2 cellular contexts compared by ENCODE assay signal in the genomic region with DNA sequence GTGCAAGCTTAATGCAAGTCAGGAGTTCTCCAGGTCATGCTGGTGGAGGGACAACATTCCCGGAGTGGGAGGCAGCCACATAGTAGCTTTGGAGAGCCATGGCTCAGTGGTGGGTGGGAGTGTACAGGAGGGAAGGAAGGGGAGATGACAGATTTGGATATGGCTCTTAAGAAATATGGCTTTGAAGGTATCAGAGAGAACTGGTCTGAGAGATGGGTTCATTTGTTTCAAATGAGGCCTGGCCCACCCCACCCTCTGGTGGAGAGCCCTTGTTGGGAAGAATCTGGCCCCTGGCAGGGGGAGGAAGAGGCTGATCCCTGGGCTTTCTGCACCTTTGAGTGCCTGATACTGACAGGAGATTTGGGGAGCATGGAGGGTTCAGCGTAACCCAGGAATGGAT.
TF ChIP-seq lines count a peak whose summit lies in the region.

No MANE protein-coding gene starts in this region.

TF ChIP-seq in HEK293, 187 proteins besides CTCF, POLR2A, EP300 and RAD21:
- TF ChIP-seq ZNF10 (tag by site-specific recombination; IDR thresholded peaks at IDR 0.05) (0 out of 2 replicates have a peak, but pooled peaks have one; percentile 30), ZXDB (tag by site-specific recombination; IDR thresholded peaks at IDR 0.05) (no peak), ZFHX2 (tag by site-specific recombination; conservative IDR thresholded peaks at IDR 0.05) (peak; percentile 42), KLF1 (tag by site-specific recombination; IDR thresholded peaks at IDR 0.05) (0 out of 2 replicates have a peak, but pooled peaks have one; percentile 35), ZNF76 (tag by site-specific recombination; IDR thresholded peaks at IDR 0.05; ENCODE audit: borderline replicate concordance, low read depth) (no peak), ZNF501 (tag by site-specific recombination; IDR thresholded peaks at IDR 0.05) (no peak), ZNF366 (tag by site-specific recombination; conservative IDR thresholded peaks at IDR 0.05) (no peak), EGR2 (tag by site-specific recombination; IDR thresholded peaks at IDR 0.05; ENCODE audit: low read depth) (peak; percentile 51), ZNF132 (tag by site-specific recombination; IDR thresholded peaks at IDR 0.05; ENCODE audit: borderline replicate concordance) (no peak), ZNF138 (tag by site-specific recombination; IDR thresholded peaks at IDR 0.05; ENCODE audit: borderline replicate concordance) (no peak), ZNF768 (tag by site-specific recombination; IDR thresholded peaks at IDR 0.05) (no peak), ZNF785 (tag by site-specific recombination; IDR thresholded peaks at IDR 0.05) (no peak), SCRT1 (tag by site-specific recombination; IDR thresholded peaks at IDR 0.05; ENCODE audit: borderline replicate concordance) (no peak)
- TF ChIP-seq, protein P1, sequence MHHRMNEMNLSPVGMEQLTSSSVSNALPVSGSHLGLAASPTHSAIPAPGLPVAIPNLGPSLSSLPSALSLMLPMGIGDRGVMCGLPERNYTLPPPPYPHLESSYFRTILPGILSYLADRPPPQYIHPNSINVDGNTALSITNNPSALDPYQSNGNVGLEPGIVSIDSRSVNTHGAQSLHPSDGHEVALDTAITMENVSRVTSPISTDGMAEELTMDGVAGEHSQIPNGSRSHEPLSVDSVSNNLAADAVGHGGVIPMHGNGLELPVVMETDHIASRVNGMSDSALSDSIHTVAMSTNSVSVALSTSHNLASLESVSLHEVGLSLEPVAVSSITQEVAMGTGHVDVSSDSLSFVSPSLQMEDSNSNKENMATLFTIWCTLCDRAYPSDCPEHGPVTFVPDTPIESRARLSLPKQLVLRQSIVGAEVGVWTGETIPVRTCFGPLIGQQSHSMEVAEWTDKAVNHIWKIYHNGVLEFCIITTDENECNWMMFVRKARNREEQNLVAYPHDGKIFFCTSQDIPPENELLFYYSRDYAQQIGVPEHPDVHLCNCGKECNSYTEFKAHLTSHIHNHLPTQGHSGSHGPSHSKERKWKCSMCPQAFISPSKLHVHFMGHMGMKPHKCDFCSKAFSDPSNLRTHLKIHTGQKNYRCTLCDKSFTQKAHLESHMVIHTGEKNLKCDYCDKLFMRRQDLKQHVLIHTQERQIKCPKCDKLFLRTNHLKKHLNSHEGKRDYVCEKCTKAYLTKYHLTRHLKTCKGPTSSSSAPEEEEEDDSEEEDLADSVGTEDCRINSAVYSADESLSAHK (tag by site-specific recombination; IDR thresholded peaks at IDR 0.05): no peak
- TF ChIP-seq, protein P2, sequence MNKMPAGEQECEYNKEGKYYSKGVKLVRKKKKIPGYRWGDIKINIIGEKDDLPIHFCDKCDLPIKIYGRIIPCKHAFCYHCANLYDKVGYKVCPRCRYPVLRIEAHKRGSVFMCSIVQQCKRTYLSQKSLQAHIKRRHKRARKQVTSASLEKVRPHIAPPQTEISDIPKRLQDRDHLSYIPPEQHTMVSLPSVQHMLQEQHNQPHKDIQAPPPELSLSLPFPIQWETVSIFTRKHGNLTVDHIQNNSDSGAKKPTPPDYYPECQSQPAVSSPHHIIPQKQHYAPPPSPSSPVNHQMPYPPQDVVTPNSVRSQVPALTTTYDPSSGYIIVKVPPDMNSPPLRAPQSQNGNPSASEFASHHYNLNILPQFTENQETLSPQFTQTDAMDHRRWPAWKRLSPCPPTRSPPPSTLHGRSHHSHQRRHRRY (tag by site-specific recombination; IDR thresholded peaks at IDR 0.05): no peak
- TF ChIP-seq, protein P3, sequence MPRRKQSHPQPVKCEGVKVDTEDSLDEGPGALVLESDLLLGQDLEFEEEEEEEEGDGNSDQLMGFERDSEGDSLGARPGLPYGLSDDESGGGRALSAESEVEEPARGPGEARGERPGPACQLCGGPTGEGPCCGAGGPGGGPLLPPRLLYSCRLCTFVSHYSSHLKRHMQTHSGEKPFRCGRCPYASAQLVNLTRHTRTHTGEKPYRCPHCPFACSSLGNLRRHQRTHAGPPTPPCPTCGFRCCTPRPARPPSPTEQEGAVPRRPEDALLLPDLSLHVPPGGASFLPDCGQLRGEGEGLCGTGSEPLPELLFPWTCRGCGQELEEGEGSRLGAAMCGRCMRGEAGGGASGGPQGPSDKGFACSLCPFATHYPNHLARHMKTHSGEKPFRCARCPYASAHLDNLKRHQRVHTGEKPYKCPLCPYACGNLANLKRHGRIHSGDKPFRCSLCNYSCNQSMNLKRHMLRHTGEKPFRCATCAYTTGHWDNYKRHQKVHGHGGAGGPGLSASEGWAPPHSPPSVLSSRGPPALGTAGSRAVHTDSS (tag by site-specific recombination; IDR thresholded peaks at IDR 0.05): no peak

TF ChIP-seq in H1, 55 proteins besides CTCF, POLR2A, EP300 and RAD21:
- no peak for TF ChIP-seq EZH2 (IDR thresholded peaks at IDR 0.05; ENCODE audit: low read depth, low read length, severe bottlenecking)
- TF ChIP-seq, protein P4, sequence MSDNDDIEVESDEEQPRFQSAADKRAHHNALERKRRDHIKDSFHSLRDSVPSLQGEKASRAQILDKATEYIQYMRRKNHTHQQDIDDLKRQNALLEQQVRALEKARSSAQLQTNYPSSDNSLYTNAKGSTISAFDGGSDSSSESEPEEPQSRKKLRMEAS (IDR thresholded peaks at IDR 0.05): no peak
- no peak for TF ChIP-seq SIX5 (IDR thresholded peaks at IDR 0.05; ENCODE audit: low read depth, low read length)
- TF ChIP-seq KDM1A (IDR thresholded peaks at IDR 0.05; ENCODE audit: borderline replicate concordance, low read length): no peak
- TF ChIP-seq, protein P5, sequence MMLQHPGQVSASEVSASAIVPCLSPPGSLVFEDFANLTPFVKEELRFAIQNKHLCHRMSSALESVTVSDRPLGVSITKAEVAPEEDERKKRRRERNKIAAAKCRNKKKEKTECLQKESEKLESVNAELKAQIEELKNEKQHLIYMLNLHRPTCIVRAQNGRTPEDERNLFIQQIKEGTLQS (IDR thresholded peaks at IDR 0.05; ENCODE audit: insufficient read depth, low read depth, low read length): no peak
- no peak for TF ChIP-seq NANOG (IDR thresholded peaks at IDR 0.05; ENCODE audit: insufficient read depth, low read depth, low read length, poor library complexity, severe bottlenecking)
- no peak for TF ChIP-seq HDAC6 (IDR thresholded peaks at IDR 0.05; ENCODE audit: low read depth, low read length)
- no peak for TF ChIP-seq SP4 (IDR thresholded peaks at IDR 0.05; ENCODE audit: low read length)
- no peak for TF ChIP-seq PHF8 (conservative IDR thresholded peaks at IDR 0.05; ENCODE audit: low read depth, low read length)
- no peak for TF ChIP-seq NRF1 (IDR thresholded peaks at IDR 0.05; ENCODE audit: low read depth, low read length)
- TF ChIP-seq GTF2F1 (IDR thresholded peaks at IDR 0.05; ENCODE audit: borderline replicate concordance, low read depth, low read length): no peak
- TF ChIP-seq SRF (IDR thresholded peaks at IDR 0.05; ENCODE audit: low read depth, low read length): no peak
- TF ChIP-seq, protein P6, sequence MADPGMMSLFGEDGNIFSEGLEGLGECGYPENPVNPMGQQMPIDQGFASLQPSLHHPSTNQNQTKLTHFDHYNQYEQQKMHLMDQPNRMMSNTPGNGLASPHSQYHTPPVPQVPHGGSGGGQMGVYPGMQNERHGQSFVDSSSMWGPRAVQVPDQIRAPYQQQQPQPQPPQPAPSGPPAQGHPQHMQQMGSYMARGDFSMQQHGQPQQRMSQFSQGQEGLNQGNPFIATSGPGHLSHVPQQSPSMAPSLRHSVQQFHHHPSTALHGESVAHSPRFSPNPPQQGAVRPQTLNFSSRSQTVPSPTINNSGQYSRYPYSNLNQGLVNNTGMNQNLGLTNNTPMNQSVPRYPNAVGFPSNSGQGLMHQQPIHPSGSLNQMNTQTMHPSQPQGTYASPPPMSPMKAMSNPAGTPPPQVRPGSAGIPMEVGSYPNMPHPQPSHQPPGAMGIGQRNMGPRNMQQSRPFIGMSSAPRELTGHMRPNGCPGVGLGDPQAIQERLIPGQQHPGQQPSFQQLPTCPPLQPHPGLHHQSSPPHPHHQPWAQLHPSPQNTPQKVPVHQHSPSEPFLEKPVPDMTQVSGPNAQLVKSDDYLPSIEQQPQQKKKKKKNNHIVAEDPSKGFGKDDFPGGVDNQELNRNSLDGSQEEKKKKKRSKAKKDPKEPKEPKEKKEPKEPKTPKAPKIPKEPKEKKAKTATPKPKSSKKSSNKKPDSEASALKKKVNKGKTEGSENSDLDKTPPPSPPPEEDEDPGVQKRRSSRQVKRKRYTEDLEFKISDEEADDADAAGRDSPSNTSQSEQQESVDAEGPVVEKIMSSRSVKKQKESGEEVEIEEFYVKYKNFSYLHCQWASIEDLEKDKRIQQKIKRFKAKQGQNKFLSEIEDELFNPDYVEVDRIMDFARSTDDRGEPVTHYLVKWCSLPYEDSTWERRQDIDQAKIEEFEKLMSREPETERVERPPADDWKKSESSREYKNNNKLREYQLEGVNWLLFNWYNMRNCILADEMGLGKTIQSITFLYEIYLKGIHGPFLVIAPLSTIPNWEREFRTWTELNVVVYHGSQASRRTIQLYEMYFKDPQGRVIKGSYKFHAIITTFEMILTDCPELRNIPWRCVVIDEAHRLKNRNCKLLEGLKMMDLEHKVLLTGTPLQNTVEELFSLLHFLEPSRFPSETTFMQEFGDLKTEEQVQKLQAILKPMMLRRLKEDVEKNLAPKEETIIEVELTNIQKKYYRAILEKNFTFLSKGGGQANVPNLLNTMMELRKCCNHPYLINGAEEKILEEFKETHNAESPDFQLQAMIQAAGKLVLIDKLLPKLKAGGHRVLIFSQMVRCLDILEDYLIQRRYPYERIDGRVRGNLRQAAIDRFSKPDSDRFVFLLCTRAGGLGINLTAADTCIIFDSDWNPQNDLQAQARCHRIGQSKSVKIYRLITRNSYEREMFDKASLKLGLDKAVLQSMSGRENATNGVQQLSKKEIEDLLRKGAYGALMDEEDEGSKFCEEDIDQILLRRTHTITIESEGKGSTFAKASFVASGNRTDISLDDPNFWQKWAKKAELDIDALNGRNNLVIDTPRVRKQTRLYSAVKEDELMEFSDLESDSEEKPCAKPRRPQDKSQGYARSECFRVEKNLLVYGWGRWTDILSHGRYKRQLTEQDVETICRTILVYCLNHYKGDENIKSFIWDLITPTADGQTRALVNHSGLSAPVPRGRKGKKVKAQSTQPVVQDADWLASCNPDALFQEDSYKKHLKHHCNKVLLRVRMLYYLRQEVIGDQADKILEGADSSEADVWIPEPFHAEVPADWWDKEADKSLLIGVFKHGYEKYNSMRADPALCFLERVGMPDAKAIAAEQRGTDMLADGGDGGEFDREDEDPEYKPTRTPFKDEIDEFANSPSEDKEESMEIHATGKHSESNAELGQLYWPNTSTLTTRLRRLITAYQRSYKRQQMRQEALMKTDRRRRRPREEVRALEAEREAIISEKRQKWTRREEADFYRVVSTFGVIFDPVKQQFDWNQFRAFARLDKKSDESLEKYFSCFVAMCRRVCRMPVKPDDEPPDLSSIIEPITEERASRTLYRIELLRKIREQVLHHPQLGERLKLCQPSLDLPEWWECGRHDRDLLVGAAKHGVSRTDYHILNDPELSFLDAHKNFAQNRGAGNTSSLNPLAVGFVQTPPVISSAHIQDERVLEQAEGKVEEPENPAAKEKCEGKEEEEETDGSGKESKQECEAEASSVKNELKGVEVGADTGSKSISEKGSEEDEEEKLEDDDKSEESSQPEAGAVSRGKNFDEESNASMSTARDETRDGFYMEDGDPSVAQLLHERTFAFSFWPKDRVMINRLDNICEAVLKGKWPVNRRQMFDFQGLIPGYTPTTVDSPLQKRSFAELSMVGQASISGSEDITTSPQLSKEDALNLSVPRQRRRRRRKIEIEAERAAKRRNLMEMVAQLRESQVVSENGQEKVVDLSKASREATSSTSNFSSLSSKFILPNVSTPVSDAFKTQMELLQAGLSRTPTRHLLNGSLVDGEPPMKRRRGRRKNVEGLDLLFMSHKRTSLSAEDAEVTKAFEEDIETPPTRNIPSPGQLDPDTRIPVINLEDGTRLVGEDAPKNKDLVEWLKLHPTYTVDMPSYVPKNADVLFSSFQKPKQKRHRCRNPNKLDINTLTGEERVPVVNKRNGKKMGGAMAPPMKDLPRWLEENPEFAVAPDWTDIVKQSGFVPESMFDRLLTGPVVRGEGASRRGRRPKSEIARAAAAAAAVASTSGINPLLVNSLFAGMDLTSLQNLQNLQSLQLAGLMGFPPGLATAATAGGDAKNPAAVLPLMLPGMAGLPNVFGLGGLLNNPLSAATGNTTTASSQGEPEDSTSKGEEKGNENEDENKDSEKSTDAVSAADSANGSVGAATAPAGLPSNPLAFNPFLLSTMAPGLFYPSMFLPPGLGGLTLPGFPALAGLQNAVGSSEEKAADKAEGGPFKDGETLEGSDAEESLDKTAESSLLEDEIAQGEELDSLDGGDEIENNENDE (IDR thresholded peaks at IDR 0.05; ENCODE audit: insufficient replicate concordance, low read length): no peak
TF ChIP-seq in H1: peak in this region for 0.
